Comparison of ENCODE assay signal across 9 cellular contexts in genomic region chr1:226635456-226635941, GRCh38.
A peak's percentile ranks its signal among the peaks of the same experiment; 100 is the strongest.
DNase-seq lines count a peak whose midpoint lies in the region; ATAC-seq and TF ChIP-seq lines count a peak whose summit lies in the region.
"Had no signal": no experiment of that assay in that cellular context is flagged by ENCODE, and none has a peak within 500 bp of the region (broad histone marks: within the 10 kb centered on the region; RNA-seq: fewer than 3 reads in every experiment).

No MANE protein-coding gene starts in this region.

- TF ChIP-seq CTCF in GM23338 (conservative IDR thresholded peaks at IDR 0.05; ENCODE audit: low read depth in 2 of 2) (no peak), chondrocyte (IDR thresholded peaks at IDR 0.05) (no peak)

- H3F3A ChIP-seq in GM23338 (replicated peaks; ENCODE audit: low read depth): 0 out of 2 replicates have a peak, but pooled peaks cover 2% of the 10 kb centered on the region

- no peak overlapping the region for H3K4me3 Mint-ChIP-seq in GM23338
- H3K4me3 Mint-ChIP-seq in chondrocyte (ENCODE audit: unreplicated experiment): no peak overlapping the region

- H3K27me3 Mint-ChIP-seq in GM23338 (ENCODE audit: insufficient read depth, low read depth, poor library complexity): peaks cover 14% of the 10 kb centered on the region
- H3K27me3 Mint-ChIP-seq in chondrocyte (ENCODE audit: low read depth): no peaks in the 10 kb centered on the region

- H3K4me2 ChIP-seq in GM23338: no peak overlapping the region

- DNase-seq in GM23338 (ENCODE audit: low spot score) (no peak), chondrocyte (ENCODE audit: low spot score) (peak; percentile 75), NCI-H146 treated with DMSO at 0.1 percent for 48 hours (lab: John Stamatoyannopoulos, UW; ENCODE audit: unreplicated experiment) (no peak)
- peak; percentile 70 for DNase-seq in activated CD4-positive, alpha-beta T cell treated with anti-CD3 and anti-CD28 coated beads for 48 hours
- DNase-seq in stimulated activated CD4-positive, alpha-beta T cell treated with anti-CD3 and anti-CD28 coated beads, Interleukin-2, amount 100 ng/mL, for 24 hours: peak; percentile 56 to 66
- DNase-seq: NCI-H82 had no signal

- ATAC-seq in GM23338 (peak; percentile 8), GM21360 (IDR thresholded peaks at IDR 0.05; ENCODE audit: unreplicated experiment) (no peak), GM19467 (IDR thresholded peaks at IDR 0.05; ENCODE audit: unreplicated experiment) (no peak), GM18868 (IDR thresholded peaks at IDR 0.05; ENCODE audit: unreplicated experiment) (no peak)

- H3K4me1 ChIP-seq in GM23338 (ENCODE audit: insufficient read depth): peaks cover 4% of the 10 kb centered on the region; the same call in 1 of the 2 replicates

- H3K9me2 ChIP-seq in GM23338 (ENCODE audit: insufficient read depth): no peaks in the 10 kb centered on the region

- no peak overlapping the region for H3K27ac ChIP-seq in GM23338 (ENCODE audit: low read depth)

- no peaks in the 10 kb centered on the region for H3K36me3 ChIP-seq in GM23338 (ENCODE audit: insufficient read depth)

- no peaks in the 10 kb centered on the region for H3K9me3 Mint-ChIP-seq in GM23338
- H3K9me3 Mint-ChIP-seq in chondrocyte (ENCODE audit: low read depth): no peaks in the 10 kb centered on the region

- H4K20me1 ChIP-seq in GM23338 (replicated peaks; ENCODE audit: insufficient read depth): no peaks in the 10 kb centered on the region

- H3K27me3 ChIP-seq in GM23338 (ENCODE audit: insufficient read depth): no peaks in the 10 kb centered on the region

- no peak overlapping the region for H3K4me3 ChIP-seq in GM23338

- H3K79me2 ChIP-seq in GM23338 (replicated peaks; ENCODE audit: insufficient read depth): no peaks in the 10 kb centered on the region

- H3K4me1 Mint-ChIP-seq in GM23338: peaks cover 25% of the 10 kb centered on the region
- no peaks in the 10 kb centered on the region for H3K4me1 Mint-ChIP-seq in chondrocyte (ENCODE audit: low read depth)

- no peak overlapping the region for H2AFZ ChIP-seq in GM23338

- H3K27ac Mint-ChIP-seq in GM23338 (no peak overlapping the region), chondrocyte (ENCODE audit: unreplicated experiment) (no peak overlapping the region)

- H3K36me3 Mint-ChIP-seq in GM23338 (ENCODE audit: low read depth) (no peaks in the 10 kb centered on the region), chondrocyte (ENCODE audit: low read depth) (peaks cover 7% of the 10 kb centered on the region)

TF ChIP-seq in GM23338, 12 proteins besides CTCF, POLR2A, EP300 and RAD21 (continues in another document):
- TF ChIP-seq JUNB (IDR thresholded peaks at IDR 0.05; ENCODE audit: unreplicated experiment) (no peak), REST (IDR thresholded peaks at IDR 0.05; ENCODE audit: unreplicated experiment) (no peak), POLR2AphosphoS5 (IDR thresholded peaks at IDR 0.05; ENCODE audit: low read depth) (no peak), ZNF114 (CRISPR knock-in tag; IDR thresholded peaks at IDR 0.05) (no peak), EZH2 (IDR thresholded peaks at IDR 0.05; ENCODE audit: low read depth, unreplicated experiment) (no peak), ZNF331 (CRISPR knock-in tag; IDR thresholded peaks at IDR 0.05; ENCODE audit: low read depth) (no peak), STAT1 (IDR thresholded peaks at IDR 0.05; ENCODE audit: unreplicated experiment) (no peak), EZH2phosphoT487 (IDR thresholded peaks at IDR 0.05; ENCODE audit: unreplicated experiment) (no peak), ETS1 (IDR thresholded peaks at IDR 0.05) (no peak), NANOG (IDR thresholded peaks at IDR 0.05; ENCODE audit: borderline replicate concordance) (no peak), CREB1 (CRISPR knock-in tag; IDR thresholded peaks at IDR 0.05; ENCODE audit: low read depth) (no peak)

Comparison
In these comparisons a context has a peak if more than half of its experiments do, and no peak if none do; other contexts are left out.
1. DNase-seq: peak in activated CD4-positive, alpha-beta T cell treated with anti-CD3 and anti-CD28 coated beads for 48 hours (single experiment), chondrocyte (single experiment) and stimulated activated CD4-positive, alpha-beta T cell treated with anti-CD3 and anti-CD28 coated beads, Interleukin-2, amount 100 ng/mL, for 24 hours (2 of 2); none in GM23338 (single experiment) and NCI-H146 treated with DMSO at 0.1 percent for 48 hours (single experiment).